15 cellular contexts compared by ENCODE assay signal in genomic region chr17:48590603-48591161, GRCh38. TPM values are rescaled to one million over a fixed set of nuclear protein-coding genes. Genes with fewer than 3 reads are reported as not detected.
A peak's percentile ranks its signal among the peaks of the same experiment; 100 is the strongest.
DNase-seq lines count a peak whose midpoint lies in the region; ATAC-seq and TF ChIP-seq lines count a peak whose summit lies in the region.
"Had no signal": no experiment of that assay in that cellular context is flagged by ENCODE, and none has a peak within 500 bp of the region (broad histone marks: within the 10 kb centered on the region; RNA-seq: fewer than 3 reads in every experiment).

No MANE protein-coding gene starts in this region.

- H3K27ac Mint-ChIP-seq in neural crest cell (ENCODE audit: unreplicated experiment): peak overlapping the region; percentile 82
- H3K27ac Mint-ChIP-seq: endodermal cell had no signal

- POLR2A ChIA-PET in Panc1 (lab: Charles Lee): interaction anchor here (0.6 to 1.2 kb wide), 4 partner anchors 16 to 436 kb away, joined by 3 to 6 read pairs (median 4); no protein-coding TSS in a partner anchor
- POLR2A ChIA-PET in SK-N-SH (lab: Yijun Ruan, JAX): no interaction called here

- in situ Hi-C loops in Panc1 (cut with HindIII; ENCODE audit: low pct_unique_long_range_greater_than_20kb, low sequenced_read_pairs): no loop called here

- ATAC-seq in Panc1 (no peak), left ventricle myocardium superior (no peak), GM21737 (IDR thresholded peaks at IDR 0.05; ENCODE audit: unreplicated experiment) (no peak)
- ATAC-seq: A549 had no signal

- no peaks in the 10 kb centered on the region for H3K9me3 Mint-ChIP-seq in neural crest cell
- H3K9me3 Mint-ChIP-seq: endodermal cell, IgD-negative memory B cell had no signal

- H3K4me1 ChIP-seq in Panc1 (ENCODE audit: control insufficient read depth, insufficient read depth, low read length) (peaks cover 83% of the 10 kb centered on the region), SK-N-SH (ENCODE audit: control insufficient read depth in 1 of 2, insufficient read depth in 2 of 2, low read depth in 1 of 2, low read length in 1 of 2) (peaks cover 1 to 4% of the 10 kb centered on the region in 2 experiments; a peak in 1 of 4 replicates)

- peaks cover 100% of the 10 kb centered on the region for H3K27me3 Mint-ChIP-seq in neural crest cell (ENCODE audit: low read depth)

- intact Hi-C loops in Panc1 (cut with micrococcal nuclease; ENCODE audit: unreplicated experiment): no loop called here
- intact Hi-C loops in left ventricle myocardium superior (cut with micrococcal nuclease): no loop called here

- H4K20me1 ChIP-seq in SK-N-SH (ENCODE audit: insufficient read depth): no peaks in the 10 kb centered on the region

- H3K36me3 ChIP-seq in Panc1 (ENCODE audit: control insufficient read depth, insufficient read depth, low read length) (no peaks in the 10 kb centered on the region; the same call in 1 of the 2 replicates), SK-N-SH (replicated peaks in 1 of 2; ENCODE audit: control insufficient read depth in 1 of 2, insufficient read depth in 2 of 2, low read length in 1 of 2) (no peaks in the 10 kb centered on the region)

- CTCF ChIA-PET in Panc1 (lab: Charles Lee) (interaction anchor here (0.6 to 1.6 kb wide), 6 partner anchors 24 to 408 kb away, joined by 3 to 6 read pairs (median 4); no protein-coding TSS in a partner anchor), SK-N-SH (lab: Yijun Ruan, JAX) (interaction anchor here (0.6 to 1.3 kb wide), 3 partner anchors 22 to 288 kb away, joined by 3 to 4 read pairs (median 3); no protein-coding TSS in a partner anchor)

- no peaks in the 10 kb centered on the region for H3K9me2 ChIP-seq in SK-N-SH

- no peak overlapping the region for H2AFZ ChIP-seq in SK-N-SH (ENCODE audit: low read depth)

- H3K4me3 ChIP-seq in Panc1 (ENCODE audit: low read depth in 2 of 2, low read length in 2 of 2): peak overlapping the region; percentile 70 to 99
- H3K4me3 ChIP-seq in SK-N-SH (ENCODE audit: low read depth in 2 of 2, low read length in 1 of 2): no peak overlapping the region
- H3K4me3 ChIP-seq: A549 had no signal

- BruUV-seq in Panc1 (replicated peaks; lab: Mats Ljungman, UMichigan): TSS peak; percentile 88

- H3F3A ChIP-seq in SK-N-SH (replicated peaks; ENCODE audit: insufficient read depth): peaks cover 4% of the 10 kb centered on the region

- H3K4me3 Mint-ChIP-seq in neural crest cell: peak overlapping the region; percentile 92
- H3K4me3 Mint-ChIP-seq: endodermal cell had no signal

- H3K9ac ChIP-seq in SK-N-SH: no peak overlapping the region

- no peaks in the 10 kb centered on the region for H3K79me2 ChIP-seq in SK-N-SH (ENCODE audit: insufficient read depth)

- no peaks in the 10 kb centered on the region for H3K9me3 ChIP-seq in Panc1 (ENCODE audit: control insufficient read depth, insufficient read depth, low read depth, low read length)
- H3K9me3 ChIP-seq in SK-N-SH: no peaks in the 10 kb centered on the region
- H3K9me3 ChIP-seq: A549 had no signal

- peaks cover 18% of the 10 kb centered on the region for H3K36me3 Mint-ChIP-seq in neural crest cell (ENCODE audit: low read depth)
- H3K36me3 Mint-ChIP-seq: IgD-negative memory B cell had no signal

- H3K27ac ChIP-seq in Panc1 (ENCODE audit: low read length) (peak overlapping the region; percentile 99), SK-N-SH (ENCODE audit: low read depth in 2 of 2, low read length in 1 of 2) (no peak overlapping the region)
- H3K27ac ChIP-seq: A549 had no signal

- H3K4me2 ChIP-seq in SK-N-SH: no peak overlapping the region
- H3K4me2 ChIP-seq: A549 had no signal

- DNase-seq in A172 (ENCODE audit: low spot score): peak; percentile 44
- DNase-seq in Panc1 (ENCODE audit: low read depth, low spot score): no peak
- DNase-seq in islet precursor cell: peak; percentile 58
- no peak for DNase-seq in neural crest cell (ENCODE audit: low read depth, low spot score)
- no peak for DNase-seq in Ammon's horn (ENCODE audit: low spot score)
- DNase-seq in left ventricle myocardium superior: no peak
- no peak for DNase-seq in SK-N-SH
- DNase-seq: NCI-H187 treated with DMSO at 0.1 percent for 48 hours, NCI-H524 had no signal

- H3K4me1 Mint-ChIP-seq in neural crest cell: peaks cover 20% of the 10 kb centered on the region

- no peaks in the 10 kb centered on the region for H3K27me3 ChIP-seq in Panc1 (ENCODE audit: control insufficient read depth, insufficient read depth, low read length)
- H3K27me3 ChIP-seq in SK-N-SH (ENCODE audit: insufficient read depth): peaks cover 98% of the 10 kb centered on the region

- no peak for TF ChIP-seq EP300 in SK-N-SH (IDR thresholded peaks at IDR 0.05; ENCODE audit: borderline replicate concordance in 1 of 2, low read depth in 1 of 2, low read length in 1 of 2)

- TF ChIP-seq RAD21 in SK-N-SH (IDR thresholded peaks at IDR 0.05; ENCODE audit: low read length): no peak

- TF ChIP-seq CTCF in Panc1 (IDR thresholded peaks at IDR 0.05) (no peak), neural crest cell (conservative IDR thresholded peaks at IDR 0.05) (no peak), SK-N-SH (IDR thresholded peaks at IDR 0.05) (no peak)

TF ChIP-seq in SK-N-SH, 30 proteins besides CTCF, POLR2A, EP300 and RAD21 (continues in another document):
- TF ChIP-seq TEAD4 (IDR thresholded peaks at IDR 0.05; ENCODE audit: borderline replicate concordance, insufficient read depth) (no peak), MXI1 (IDR thresholded peaks at IDR 0.05; ENCODE audit: low read depth, low read length) (no peak), MEF2A (IDR thresholded peaks at IDR 0.05; ENCODE audit: borderline replicate concordance, low read depth) (no peak), USF2 (IDR thresholded peaks at IDR 0.05; ENCODE audit: borderline replicate concordance, low read depth, low read length) (no peak), GATA2 (CRISPR knock-in tag; IDR thresholded peaks at IDR 0.05) (no peak), TAF1 (IDR thresholded peaks at IDR 0.05; ENCODE audit: borderline replicate concordance, low read depth, low read length) (no peak), NFIC (IDR thresholded peaks at IDR 0.05; ENCODE audit: borderline replicate concordance) (no peak), YY1 (IDR thresholded peaks at IDR 0.05; ENCODE audit: low read depth) (no peak), POLR2AphosphoS5 (IDR thresholded peaks at IDR 0.05; ENCODE audit: low read depth, low read length) (no peak), MAX (IDR thresholded peaks at IDR 0.05; ENCODE audit: low read depth) (no peak), NRF1 (IDR thresholded peaks at IDR 0.05; ENCODE audit: low read depth, low read length) (no peak), ELF1 (IDR thresholded peaks at IDR 0.05) (no peak), JUND (IDR thresholded peaks at IDR 0.05) (no peak), GABPA (IDR thresholded peaks at IDR 0.05; ENCODE audit: low read depth) (no peak), FOSL2 (IDR thresholded peaks at IDR 0.05; ENCODE audit: borderline replicate concordance, low read depth) (no peak)

RNA-seq across cellular contexts. Expression of gene HOXB3, which starts 0.6 kb away (rescaled TPM):
- 20.1 and 24.1 TPM in 2 replicates for total RNA-seq in A172 (2014; rRNA removed; shearing (Covaris generic))
- 127 TPM for total RNA-seq in Panc1 (2021; ENCODE audit: unreplicated experiment)
- polyA plus RNA-seq in Panc1 (2012; ENCODE audit: insufficient read length): 113 TPM
- 21.9 and 22.8 TPM in 2 replicates for total RNA-seq in neural crest cell
- 2.7 TPM for total RNA-seq in left ventricle myocardium superior
- polyA plus RNA-seq in SK-N-SH (2012; rRNA removed): 0.10 and 0.46 TPM in 2 replicates
- 0.16 and 0.17 TPM in 2 replicates for polyA plus RNA-seq in SK-N-SH (2012; cell fraction: cytosol; rRNA removed)
- 0.64 and 1.1 TPM in 2 replicates for polyA plus RNA-seq in SK-N-SH (2012; cell fraction: nucleus; rRNA removed)
- total RNA-seq: endodermal cell had no signal

RNA-seq across cellular contexts. Expression of gene HOXB5, which starts 2.9 kb away (rescaled TPM):
- 2.0 and 2.4 TPM in 2 replicates for total RNA-seq in A172 (2014; rRNA removed; shearing (Covaris generic))
- total RNA-seq in Panc1 (2021; ENCODE audit: unreplicated experiment) (67.2 TPM), neural crest cell (2.3 and 2.6 TPM in 2 replicates), left ventricle myocardium superior (not detected)
- 64.4 TPM for polyA plus RNA-seq in Panc1 (2012; ENCODE audit: insufficient read length)
- polyA plus RNA-seq in SK-N-SH (2012; rRNA removed): not detected in 2 replicates
- 0.01 TPM in 1 of 2 replicates, not detected in the other for polyA plus RNA-seq in SK-N-SH (2012; cell fraction: cytosol; rRNA removed)
- polyA plus RNA-seq in SK-N-SH (2012; cell fraction: nucleus; rRNA removed): not detected in 2 replicates
- total RNA-seq: activated CD8-positive, alpha-beta memory T cell treated with anti-CD3 and anti-CD28 coated beads for 36 hours; endodermal cell had no signal
- polyA plus RNA-seq: IgD-negative memory B cell had no signal

RNA-seq across cellular contexts. Expression of gene HOXB4, which starts 12.5 kb away (rescaled TPM):
- total RNA-seq in A172 (2014; rRNA removed; shearing (Covaris generic)): 5.1 and 6.3 TPM in 2 replicates
- total RNA-seq in Panc1 (2021; ENCODE audit: unreplicated experiment) (27.9 TPM), neural crest cell (4.4 and 5.0 TPM in 2 replicates), left ventricle myocardium superior (0.79 TPM)
- polyA plus RNA-seq in Panc1 (2012; ENCODE audit: insufficient read length): 19.4 TPM
- polyA plus RNA-seq in SK-N-SH (2012; rRNA removed): 0.03 TPM in 2 replicates
- polyA plus RNA-seq in SK-N-SH (2012; cell fraction: cytosol; rRNA removed): 0.03 TPM in 2 replicates
- 0.04 and 0.05 TPM in 2 replicates for polyA plus RNA-seq in SK-N-SH (2012; cell fraction: nucleus; rRNA removed)
- total RNA-seq: endodermal cell had no signal

RNA-seq across cellular contexts. Expression of gene HOXB6, which starts 14.1 kb away (rescaled TPM):
- 40.2 and 58.7 TPM in 2 replicates for total RNA-seq in A172 (2014; rRNA removed; shearing (Covaris generic))
- total RNA-seq in Panc1 (2021; ENCODE audit: unreplicated experiment): 196 TPM
- 167 TPM for polyA plus RNA-seq in Panc1 (2012; ENCODE audit: insufficient read length)
- 9.6 and 11.5 TPM in 2 replicates for total RNA-seq in neural crest cell
- total RNA-seq in left ventricle myocardium superior: 0.20 TPM
- polyA plus RNA-seq in SK-N-SH (2012; rRNA removed): not detected in 2 replicates
- polyA plus RNA-seq in SK-N-SH (2012; cell fraction: cytosol; rRNA removed): not detected in 2 replicates
- not detected in 2 replicates for polyA plus RNA-seq in SK-N-SH (2012; cell fraction: nucleus; rRNA removed)
- total RNA-seq: endodermal cell; T-helper 2 cell treated with Interferon-gamma antibody and Interleukin-4, amounts not matched to agents 100 ng/mL and 5 ng/mL, for 36 hours had no signal
- polyA plus RNA-seq: IgD-negative memory B cell had no signal

RNA-seq across cellular contexts. Expression of gene HOXB7, which starts 20.1 kb away (rescaled TPM):
- 22.4 and 24.7 TPM in 2 replicates for total RNA-seq in A172 (2014; rRNA removed; shearing (Covaris generic))
- total RNA-seq in Panc1 (2021; ENCODE audit: unreplicated experiment) (44.0 TPM), neural crest cell (8.5 and 11.4 TPM in 2 replicates), left ventricle myocardium superior (0.30 TPM)
- polyA plus RNA-seq in Panc1 (2012; ENCODE audit: insufficient read length): 36.5 TPM
- not detected in 2 replicates for polyA plus RNA-seq in SK-N-SH (2012; rRNA removed)
- polyA plus RNA-seq in SK-N-SH (2012; cell fraction: cytosol; rRNA removed): not detected in 2 replicates
- polyA plus RNA-seq in SK-N-SH (2012; cell fraction: nucleus; rRNA removed): not detected in 2 replicates
- total RNA-seq: endodermal cell had no signal
- polyA plus RNA-seq: IgD-negative memory B cell had no signal

Comparison
In these comparisons a context has a peak if more than half of its experiments do, and no peak if none do; other contexts are left out.
1. DNase-seq: peak in A172 (single experiment) and islet precursor cell (single experiment); none in Panc1 (single experiment), neural crest cell (single experiment), Ammon's horn (single experiment), left ventricle myocardium superior (single experiment) and SK-N-SH (single experiment).
2. H3K4me3 ChIP-seq: peak in Panc1 (2 of 2); none in SK-N-SH (0 of 2).
3. RNA of gene HOXB5, which starts 2.9 kb away (total RNA-seq): 67.2 TPM in Panc1 (single experiment); 2.3 to 2.6 TPM in neural crest cell, 2.0 to 2.4 TPM in A172 and not detected in left ventricle myocardium superior (single experiment); every median in the first group is over 10 times any median in the second.